In genomic region chr22:25853078-25853477, GRCh38 we compare ENCODE assay signal across 20 cellular contexts.
DNase-seq lines count a peak whose midpoint lies in the region; ATAC-seq, FAIRE-seq and TF ChIP-seq lines count a peak whose summit lies in the region.
"Had no signal": no experiment of that assay in that cellular context is flagged by ENCODE, and none has a peak within 500 bp of the region (broad histone marks: within the 10 kb centered on the region; RNA-seq: fewer than 3 reads in every experiment).

No MANE protein-coding gene starts in this region.

- no peaks in the 10 kb centered on the region for H3K79me1 ChIP-seq in mesenchymal stem cell (replicated peaks; ENCODE audit: low read length, poor library complexity, severe bottlenecking)

- POLR2A ChIA-PET in GM12878 (lab: Charles Lee): no interaction called here

- H2BK12ac ChIP-seq in mesenchymal stem cell (ENCODE audit: low read length in 2 of 2): no peak overlapping the region

- CTCF ChIA-PET in GM12878 (lab: Yijun Ruan, JAX): no interaction called here

- no peak overlapping the region for H3K18ac ChIP-seq in mesenchymal stem cell (ENCODE audit: low read depth in 1 of 2, low read length in 2 of 2)

- H3K36me3 ChIP-seq in GM12878 (ENCODE audit: control insufficient read depth in 2 of 2, insufficient read depth in 2 of 2, low read length in 1 of 2): no peaks in the 10 kb centered on the region
- no peaks in the 10 kb centered on the region for H3K36me3 ChIP-seq in mesenchymal stem cell (ENCODE audit: control insufficient read depth in 1 of 2, insufficient read depth in 2 of 2, low read depth in 1 of 2, low read length in 2 of 2)
- peaks cover 0 to 72% (median 0%) of the 10 kb centered on the region in 9 donors for H3K36me3 ChIP-seq in heart right ventricle
- H3K36me3 ChIP-seq: BE2C had no signal

- no peak overlapping the region for H2AK5ac ChIP-seq in mesenchymal stem cell (ENCODE audit: low read length, severe bottlenecking)

- DNase-seq in GM12865 (ENCODE audit: low read depth) (peak; percentile 58), HS-5 (ENCODE audit: low read depth) (peak; percentile 14), GM12878 (ENCODE audit: low read depth, low spot score) (no peak), mesenchymal stem cell (no peak), NCI-H1694 treated with DMSO at 0.1 percent for 48 hours (lab: John Stamatoyannopoulos, UW) (no peak), heart right ventricle (no peak), NCI-H1930 (lab: John Stamatoyannopoulos, UW) (no peak)
- DNase-seq: activated CD8-positive, alpha-beta memory T cell treated with anti-CD3 and anti-CD28 coated beads, Interleukin-2, amount 10 ng/mL, durations not matched to agents 7 days and 5 days; activated effector memory CD4-positive, alpha-beta T cell treated with anti-CD3 and anti-CD28 coated beads, Interleukin-2, amount 50 U/mL, for 16 hours; amniotic stem cell; BE2C; Calu3; naive thymus-derived CD8-positive, alpha-beta T cell; SIG-M5; trophoblast cell had no signal

- TF ChIP-seq EP300 in GM12878 (IDR thresholded peaks at IDR 0.05; ENCODE audit: borderline replicate concordance in 1 of 2, control insufficient read depth in 1 of 2, low read depth in 2 of 2, low read length in 2 of 2): no peak

- SMC1A ChIA-PET in GM12878 (lab: Charles Lee; ENCODE audit: uncharacterized antibody, unreplicated experiment): interaction anchor here (1.0 to 1.7 kb wide), 2 partner anchors 13 to 17 kb away, joined by 3 to 5 read pairs; no protein-coding TSS in a partner anchor

- no peaks in the 10 kb centered on the region for H3K27me3 ChIP-seq in GM12878 (replicated peaks in 1 of 2; ENCODE audit: control insufficient read depth in 2 of 2, insufficient read depth in 2 of 2, low read length in 1 of 2)
- peaks cover 0 to 3% of the 10 kb centered on the region in 2 experiments for H3K27me3 ChIP-seq in mesenchymal stem cell (ENCODE audit: control insufficient read depth in 1 of 2, insufficient read depth in 1 of 2, low read length in 2 of 2)
- H3K27me3 ChIP-seq in heart right ventricle: peaks cover 0 to 3% (median 0%) of the 10 kb centered on the region in 7 donors
- H3K27me3 ChIP-seq: BE2C had no signal

- no peak overlapping the region for H3K23ac ChIP-seq in mesenchymal stem cell (ENCODE audit: low read length in 2 of 2)

- in situ Hi-C loops in GM12878 (cut with MboI): no loop called here

- intact Hi-C loops in GM12878 (cut with micrococcal nuclease; ENCODE audit: unreplicated experiment) (no loop called here), heart right ventricle (cut with DNase I) (no loop called here)

- H3K4ac ChIP-seq in mesenchymal stem cell (ENCODE audit: low read depth in 1 of 2, low read length in 2 of 2): no peak overlapping the region

- H3K4me1 ChIP-seq in GM12878 (ENCODE audit: control insufficient read depth, insufficient read depth, low read length) (peaks cover 10% of the 10 kb centered on the region), mesenchymal stem cell (ENCODE audit: control insufficient read depth, insufficient read depth, low read depth, low read length) (no peaks in the 10 kb centered on the region), heart right ventricle (peaks cover 0 to 24% (median 6%) of the 10 kb centered on the region in 9 donors)
- H3K4me1 ChIP-seq: BE2C had no signal

- FAIRE-seq in GM12878 (lab: Jason Lieb, UNC): no peak
- FAIRE-seq: endothelial cell of umbilical vein, G401.6 had no signal

- TF ChIP-seq CTCF in GM12865 (IDR thresholded peaks at IDR 0.05; ENCODE audit: insufficient read depth, low read depth, low read length, missing control alignments): no peak
- TF ChIP-seq CTCF in GM12878 (IDR thresholded peaks at IDR 0.05 in 2 of 3, conservative IDR thresholded peaks at IDR 0.05 in 1 of 3; ENCODE audit: control insufficient read depth in 2 of 3, extremely low read depth in 1 of 3, insufficient read depth in 1 of 3, low read depth in 3 of 3, low read length in 3 of 3): no peak
- TF ChIP-seq CTCF in heart right ventricle (IDR thresholded peaks at IDR 0.05): no peak

- ATAC-seq in GM12878 (peak; percentile 85), heart right ventricle (no peak), HG03565 (IDR thresholded peaks at IDR 0.05; ENCODE audit: unreplicated experiment) (no peak)
- ATAC-seq: activated CD4-positive, CD25-positive, alpha-beta regulatory T cell treated with anti-CD3 and anti-CD28 coated beads, Interleukin-2, amount 50 U/mL, for 24 hours; activated CD8-positive, alpha-beta memory T cell treated with anti-CD3 and anti-CD28 coated beads, Interleukin-2, amount 10 ng/mL, durations not matched to agents 7 days and 5 days; naive thymus-derived CD8-positive, alpha-beta T cell had no signal

- RAD21 ChIA-PET in GM12878 (lab: Charles Lee; ENCODE audit: unreplicated experiment): no interaction called here

- H3K9ac ChIP-seq in GM12878 (ENCODE audit: control insufficient read depth, insufficient read depth, low read length): no peak overlapping the region
- peak overlapping the region; percentile 37 for H3K9ac ChIP-seq in mesenchymal stem cell (ENCODE audit: low read length)

- no peak overlapping the region for H4K8ac ChIP-seq in mesenchymal stem cell (ENCODE audit: low read length)

- no peak overlapping the region for H3K27ac ChIP-seq in GM12878 (ENCODE audit: control insufficient read depth, insufficient read depth)
- no peak overlapping the region for H3K27ac ChIP-seq in mesenchymal stem cell (ENCODE audit: low read length, poor library complexity, severe bottlenecking)
- no peak overlapping the region for H3K27ac ChIP-seq in heart right ventricle

- no peak for TF ChIP-seq RAD21 in GM12878 (IDR thresholded peaks at IDR 0.05; ENCODE audit: insufficient read depth, low read depth, low read length)

- BruUV-seq in GM12878 (replicated peaks; lab: Mats Ljungman, UMichigan): no TSS peak

- H3K14ac ChIP-seq in mesenchymal stem cell (ENCODE audit: low read length in 2 of 2): no peak overlapping the region

- no peak overlapping the region for H2BK120ac ChIP-seq in mesenchymal stem cell (ENCODE audit: low read depth, low read length)

- no peak overlapping the region for H4K91ac ChIP-seq in mesenchymal stem cell (ENCODE audit: low read length)

- no peak for TF ChIP-seq POLR2A in GM12878 (IDR thresholded peaks at IDR 0.05; ENCODE audit: low read depth, low read length)

- WGBS in GM12878 (ENCODE audit: insufficient coverage, insufficient replicate concordance, low lambda C conversion rate, missing lambda C conversion rate): 13% methylated on average over 2 of the region's 2 CpGs
- WGBS in mesenchymal stem cell: 64% methylated on average over 2 of the region's 2 CpGs
- 71 to 77% methylated on average over 2 of the region's 2 CpGs for WGBS in heart right ventricle, 2 donors

- H3K4me2 ChIP-seq in GM12878 (ENCODE audit: control insufficient read depth, insufficient read depth) (peak overlapping the region; percentile 32; the same call in 1 of the 2 replicates), mesenchymal stem cell (ENCODE audit: low read length, poor library complexity, severe bottlenecking) (no peak overlapping the region)

- H3K79me2 ChIP-seq in GM12878 (ENCODE audit: control insufficient read depth, insufficient read depth, low read length): no peaks in the 10 kb centered on the region

- H4K20me1 ChIP-seq in GM12878 (ENCODE audit: control insufficient read depth, insufficient read depth): no peaks in the 10 kb centered on the region

- no peak overlapping the region for H3K4me3 ChIP-seq in GM12865 (ENCODE audit: low read depth, low read length)
- no peak overlapping the region for H3K4me3 ChIP-seq in GM12878
- no peak overlapping the region for H3K4me3 ChIP-seq in mesenchymal stem cell (ENCODE audit: insufficient read depth in 1 of 2, low read depth in 1 of 2, low read length in 2 of 2)
- no peak overlapping the region for H3K4me3 ChIP-seq in heart right ventricle
- H3K4me3 ChIP-seq: lung had no signal

- no peak overlapping the region for H2BK15ac ChIP-seq in mesenchymal stem cell (ENCODE audit: low read depth, poor library complexity, severe bottlenecking)

- H2BK5ac ChIP-seq in mesenchymal stem cell (ENCODE audit: low read depth, low read length, poor library complexity, severe bottlenecking): no peak overlapping the region

- H3K9me3 ChIP-seq in GM12878 (replicated peaks; ENCODE audit: control insufficient read depth, insufficient read depth, low read length) (no peaks in the 10 kb centered on the region), mesenchymal stem cell (ENCODE audit: control insufficient read depth, low read length) (no peaks in the 10 kb centered on the region), heart right ventricle (no peaks in the 10 kb centered on the region)
- H3K9me3 ChIP-seq: BE2C had no signal

- H2AFZ ChIP-seq in GM12878 (ENCODE audit: control insufficient read depth, low read depth, low read length) (no peak overlapping the region), mesenchymal stem cell (ENCODE audit: low read depth, low read length) (no peak overlapping the region)

TF ChIP-seq in GM12878, 131 proteins besides CTCF, POLR2A, EP300 and RAD21 (continues in another document):
- TF ChIP-seq CREB1 (IDR thresholded peaks at IDR 0.05; ENCODE audit: low read depth): peak; percentile 80
- TF ChIP-seq IKZF1 (conservative IDR thresholded peaks at IDR 0.05): no peak
- no peak for TF ChIP-seq E4F1 (IDR thresholded peaks at IDR 0.05; ENCODE audit: borderline replicate concordance, partially characterized antibody)
- TF ChIP-seq CREM (IDR thresholded peaks at IDR 0.05; ENCODE audit: low read depth): peak; percentile 55
- TF ChIP-seq SUPT20H (IDR thresholded peaks at IDR 0.05; ENCODE audit: borderline replicate concordance, control insufficient read depth, low read depth, low read length): no peak
- TF ChIP-seq ZSCAN29 (IDR thresholded peaks at IDR 0.05): no peak
- no peak for TF ChIP-seq ZNF24 (IDR thresholded peaks at IDR 0.05)

Comparison
In these comparisons a context has a peak if more than half of its experiments do, and no peak if none do; other contexts are left out.
1. DNase-seq: peak in GM12865 (single experiment) and HS-5 (single experiment); none in GM12878 (single experiment), mesenchymal stem cell (single experiment), NCI-H1694 treated with DMSO at 0.1 percent for 48 hours (single experiment), heart right ventricle (0 of 2) and NCI-H1930 (0 of 2).